Comparison of ENCODE assay signal across 8 cellular contexts in the genomic region with DNA sequence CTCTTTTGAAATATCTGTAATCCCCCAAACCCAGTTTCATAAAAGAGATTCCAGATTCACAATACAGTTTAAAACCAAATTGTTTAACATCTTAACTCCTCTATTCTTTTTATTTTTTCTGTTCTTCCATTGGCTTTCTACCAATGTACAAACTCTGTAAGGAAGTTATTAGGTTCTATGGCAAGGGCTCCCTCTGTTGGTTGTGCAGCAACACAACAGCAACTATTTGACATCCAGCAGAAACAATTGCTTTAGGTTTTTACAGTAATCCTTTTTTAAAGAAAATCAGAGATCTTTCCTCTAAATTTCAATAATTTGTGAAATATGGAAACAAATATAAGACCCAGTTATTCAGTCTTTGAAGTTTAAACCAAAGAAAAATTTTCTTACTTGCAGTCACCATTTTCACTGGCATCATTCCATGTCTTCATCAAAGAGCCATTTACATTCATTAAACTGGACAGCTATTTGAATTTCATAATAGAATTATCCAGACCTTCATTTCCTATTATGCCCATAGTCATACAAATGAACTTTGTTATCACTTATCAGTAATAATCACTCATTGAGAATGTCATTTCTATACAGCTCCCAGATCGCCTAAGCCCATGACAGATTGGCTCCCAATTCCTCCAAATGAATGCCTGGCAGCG. TPM values are rescaled to one million over a fixed set of nuclear protein-coding genes. Genes with fewer than 3 reads are reported as not detected.
DNase-seq lines count a peak whose midpoint lies in the region; ATAC-seq and TF ChIP-seq lines count a peak whose summit lies in the region.

No MANE protein-coding gene starts in this region.

- H3K27ac ChIP-seq in lung (ENCODE audit: low read depth in 1 of 2, low read length in 1 of 2) = no peak overlapping the region

- ATAC-seq in SK-N-SH treated with all-trans-retinoic acid at 6 μM for 48 hours = peak; percentile 73
- no peak for ATAC-seq in lung (ENCODE audit: insufficient read depth, low FRiP score)
- ATAC-seq in stimulated activated naive CD8-positive, alpha-beta T cell treated with anti-CD3 and anti-CD28 coated beads, Interleukin-15, Interleukin-2, amounts not matched to agents 100 U/mL and 50 U/mL, for 24 hours = no peak
- ATAC-seq in HG03196 (IDR thresholded peaks at IDR 0.05; ENCODE audit: unreplicated experiment) = no peak

- no peak overlapping the region for H3K4me3 Mint-ChIP-seq in chondrocyte (ENCODE audit: unreplicated experiment)

- no peaks in the 10 kb centered on the region for H3K4me1 Mint-ChIP-seq in chondrocyte (ENCODE audit: low read depth)

- H3K9me3 ChIP-seq in lung (ENCODE audit: control insufficient read depth in 2 of 2, insufficient read depth in 1 of 2, low read length in 1 of 2) = no peaks in the 10 kb centered on the region

- peak; percentile 80 for TF ChIP-seq CTCF in GM12865 (IDR thresholded peaks at IDR 0.05; ENCODE audit: insufficient read depth, low read depth, low read length, missing control alignments)
- TF ChIP-seq CTCF in chondrocyte (IDR thresholded peaks at IDR 0.05) = peak; percentile 98
- peak; percentile 76 for TF ChIP-seq CTCF in lung (IDR thresholded peaks at IDR 0.05; ENCODE audit: control extremely low read depth, extremely low read depth)

- H3K4me3 ChIP-seq in GM12865 (ENCODE audit: low read depth, low read length) (no peak overlapping the region), lung (no peak overlapping the region)

- no peaks in the 10 kb centered on the region for H3K4me1 ChIP-seq in lung (ENCODE audit: control insufficient read depth in 2 of 2, insufficient read depth in 2 of 2, low read length in 2 of 2)

- peak; percentile 81 for DNase-seq in AG08395 (ENCODE audit: low spot score)
- DNase-seq in GM12865 (ENCODE audit: low read depth) = peak; percentile 79
- DNase-seq in NCI-H1105 treated with DMSO at 0.1 percent for 48 hours (lab: John Stamatoyannopoulos, UW) = peak; percentile 83
- DNase-seq in chondrocyte (ENCODE audit: low spot score) = no peak
- DNase-seq in lung (ENCODE audit: low spot score) = no peak
- DNase-seq in stimulated activated naive CD8-positive, alpha-beta T cell treated with anti-CD3 and anti-CD28 coated beads, Interleukin-15, Interleukin-2, amounts not matched to agents 100 U/mL and 50 U/mL, for 24 hours = peak; percentile 46

- H3K27ac Mint-ChIP-seq in chondrocyte (ENCODE audit: unreplicated experiment) = no peak overlapping the region

- H3K27me3 Mint-ChIP-seq in chondrocyte (ENCODE audit: low read depth) = no peaks in the 10 kb centered on the region

- H3K36me3 ChIP-seq in lung (ENCODE audit: control insufficient read depth in 2 of 2, insufficient read depth in 2 of 2, low read length in 2 of 2) = no peaks in the 10 kb centered on the region

- H3K36me3 Mint-ChIP-seq in chondrocyte (ENCODE audit: low read depth) = no peaks in the 10 kb centered on the region

- WGBS in lung, 2 donors = 54 to 77% methylated on average over 2 of the region's 2 CpGs

- no peaks in the 10 kb centered on the region for H3K9me3 Mint-ChIP-seq in chondrocyte (ENCODE audit: low read depth)

- no peaks in the 10 kb centered on the region for H3K27me3 ChIP-seq in lung (ENCODE audit: control insufficient read depth, insufficient read depth)

TF ChIP-seq in SK-N-SH treated with all-trans-retinoic acid at 6 μM for 48 hours, 23 proteins besides CTCF, POLR2A, EP300 and RAD21:
- TF ChIP-seq PPARA (CRISPR knock-in tag; IDR thresholded peaks at IDR 0.05; ENCODE audit: borderline replicate concordance) (no peak), ZNF565 (CRISPR knock-in tag; conservative IDR thresholded peaks at IDR 0.05; ENCODE audit: low read depth) (no peak), RARB (CRISPR knock-in tag; IDR thresholded peaks at IDR 0.05) (no peak), ZNF8 (CRISPR knock-in tag; IDR thresholded peaks at IDR 0.05) (no peak), ISL1 (CRISPR knock-in tag; IDR thresholded peaks at IDR 0.05) (peak; percentile 81), ZNF70 (CRISPR knock-in tag; IDR thresholded peaks at IDR 0.05) (no peak), SNAI2 (CRISPR knock-in tag; IDR thresholded peaks at IDR 0.05) (no peak), GLIS3 (CRISPR knock-in tag; IDR thresholded peaks at IDR 0.05) (no peak)
- TF ChIP-seq, protein P1, sequence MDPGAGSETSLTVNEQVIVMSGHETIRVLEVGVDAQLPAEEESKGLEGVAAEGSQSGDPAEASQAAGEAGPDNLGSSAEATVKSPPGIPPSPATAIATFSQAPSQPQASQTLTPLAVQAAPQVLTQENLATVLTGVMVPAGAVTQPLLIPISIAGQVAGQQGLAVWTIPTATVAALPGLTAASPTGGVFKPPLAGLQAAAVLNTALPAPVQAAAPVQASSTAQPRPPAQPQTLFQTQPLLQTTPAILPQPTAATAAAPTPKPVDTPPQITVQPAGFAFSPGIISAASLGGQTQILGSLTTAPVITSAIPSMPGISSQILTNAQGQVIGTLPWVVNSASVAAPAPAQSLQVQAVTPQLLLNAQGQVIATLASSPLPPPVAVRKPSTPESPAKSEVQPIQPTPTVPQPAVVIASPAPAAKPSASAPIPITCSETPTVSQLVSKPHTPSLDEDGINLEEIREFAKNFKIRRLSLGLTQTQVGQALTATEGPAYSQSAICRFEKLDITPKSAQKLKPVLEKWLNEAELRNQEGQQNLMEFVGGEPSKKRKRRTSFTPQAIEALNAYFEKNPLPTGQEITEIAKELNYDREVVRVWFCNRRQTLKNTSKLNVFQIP (CRISPR knock-in tag; IDR thresholded peaks at IDR 0.05; ENCODE audit: borderline replicate concordance, low read depth) = no peak

RNA-seq across cellular contexts. Expression of a gene that starts 46.5 kb away (rescaled TPM):
- total RNA-seq in chondrocyte (131 to 142 TPM (median 132 TPM) in 3 replicates), lung (100 to 1,000 TPM in 1 of 2 donors, 10 to 100 TPM in 1; 79.9 to 149 TPM)
- 10 to 100 TPM; 36.6 to 62.8 TPM for polyA plus RNA-seq in lung

Comparison
In these comparisons a context has a peak if more than half of its experiments do, and no peak if none do; other contexts are left out.
1. DNase-seq: peak in AG08395 (single experiment), GM12865 (single experiment), NCI-H1105 treated with DMSO at 0.1 percent for 48 hours (single experiment) and stimulated activated naive CD8-positive, alpha-beta T cell treated with anti-CD3 and anti-CD28 coated beads, Interleukin-15, Interleukin-2, amounts not matched to agents 100 U/mL and 50 U/mL, for 24 hours (single experiment); none in chondrocyte (single experiment) and lung (single experiment).
2. Peak in every context shown above with its lines, with median percentiles within 50 percentile points of each other: CTCF ChIP-seq.